In genomic region chr5:118126159-118126558, GRCh38 we compare ENCODE assay signal across 25 cellular contexts.
DNase-seq lines count a peak whose midpoint lies in the region; ATAC-seq, FAIRE-seq and TF ChIP-seq lines count a peak whose summit lies in the region.
"Had no signal": no experiment of that assay in that cellular context is flagged by ENCODE, and none has a peak within 500 bp of the region (broad histone marks: within the 10 kb centered on the region; RNA-seq: fewer than 3 reads in every experiment).

No MANE protein-coding gene starts in this region.

- H3K9me3 ChIP-seq in adipocyte (ENCODE audit: control insufficient read depth, low read length), result no peaks in the 10 kb centered on the region
- H3K9me3 ChIP-seq: right atrium auricular region, thoracic aorta had no signal

- no peak overlapping the region for H3K9ac ChIP-seq in adipocyte (ENCODE audit: low read length)

- no peaks in the 10 kb centered on the region for H3K27me3 ChIP-seq in adipocyte (replicated peaks; ENCODE audit: control insufficient read depth, insufficient read depth, low read length)
- H3K27me3 ChIP-seq: right atrium auricular region had no signal

- no peak for TF ChIP-seq CTCF in fibroblast of pulmonary artery (IDR thresholded peaks at IDR 0.05; ENCODE audit: low read length, missing control alignments)

- intact Hi-C loops in activated CD4-positive, alpha-beta memory T cell treated with anti-CD3 and anti-CD28 coated beads for 36 hours (cut with micrococcal nuclease), result no loop called here

- H3K36me3 Mint-ChIP-seq in activated naive CD4-positive, alpha-beta T cell treated with anti-CD3 and anti-CD28 coated beads, Interleukin-2, amount 50 U/mL, for 72 hours, result no peaks in the 10 kb centered on the region
- H3K36me3 Mint-ChIP-seq in activated CD4-positive, alpha-beta memory T cell treated with anti-CD3 and anti-CD28 coated beads for 36 hours, result no peaks in the 10 kb centered on the region
- H3K36me3 Mint-ChIP-seq: naive thymus-derived CD4-positive, alpha-beta T cell; stimulated activated effector memory CD8-positive, alpha-beta T cell treated with anti-CD3 and anti-CD28 coated beads, Interleukin-12 subunit alpha, Interleukin-12 subunit beta, amount 100 ng/mL, for 72 hours had no signal

- H3K27me3 Mint-ChIP-seq in activated CD4-positive, alpha-beta memory T cell treated with anti-CD3 and anti-CD28 coated beads for 36 hours, result no peaks in the 10 kb centered on the region
- H3K27me3 Mint-ChIP-seq: activated CD4-positive, alpha-beta T cell treated with anti-CD3 and anti-CD28 coated beads, Interleukin-2, amount 10 ng/mL, durations not matched to agents 7 days and 5 days; naive thymus-derived CD4-positive, alpha-beta T cell had no signal

- no peak overlapping the region for H3K4me3 Mint-ChIP-seq in activated CD4-positive, alpha-beta memory T cell treated with anti-CD3 and anti-CD28 coated beads for 36 hours
- H3K4me3 Mint-ChIP-seq: activated CD4-positive, alpha-beta T cell treated with anti-CD3 and anti-CD28 coated beads, Interleukin-2, amount 10 ng/mL, durations not matched to agents 7 days and 5 days; endodermal cell; H9; naive thymus-derived CD4-positive, alpha-beta T cell; stimulated activated effector memory CD8-positive, alpha-beta T cell treated with anti-CD3 and anti-CD28 coated beads, Interleukin-12 subunit alpha, Interleukin-12 subunit beta, amount 100 ng/mL, for 72 hours had no signal

- H3K27ac Mint-ChIP-seq in activated naive CD4-positive, alpha-beta T cell treated with anti-CD3 and anti-CD28 coated beads, Interleukin-2, amount 50 U/mL, for 72 hours, result no peak overlapping the region
- H3K27ac Mint-ChIP-seq in activated CD4-positive, alpha-beta memory T cell treated with anti-CD3 and anti-CD28 coated beads for 36 hours, result no peak overlapping the region
- H3K27ac Mint-ChIP-seq: activated CD4-positive, alpha-beta T cell treated with anti-CD3 and anti-CD28 coated beads, Interleukin-2, amount 10 ng/mL, durations not matched to agents 7 days and 5 days; endodermal cell; H9; naive thymus-derived CD4-positive, alpha-beta T cell; stimulated activated effector memory CD8-positive, alpha-beta T cell treated with anti-CD3 and anti-CD28 coated beads, Interleukin-12 subunit alpha, Interleukin-12 subunit beta, amount 100 ng/mL, for 72 hours had no signal

- CTCF ChIA-PET in activated CD4-positive, alpha-beta memory T cell treated with anti-CD3 and anti-CD28 coated beads for 36 hours (lab: Charles Lee), result no interaction called here

- no peaks in the 10 kb centered on the region for H3K4me1 Mint-ChIP-seq in activated CD4-positive, alpha-beta memory T cell treated with anti-CD3 and anti-CD28 coated beads for 36 hours (ENCODE audit: low read depth)
- H3K4me1 Mint-ChIP-seq: activated CD4-positive, alpha-beta T cell treated with anti-CD3 and anti-CD28 coated beads, Interleukin-2, amount 10 ng/mL, durations not matched to agents 7 days and 5 days; endodermal cell; naive thymus-derived CD4-positive, alpha-beta T cell; stimulated activated effector memory CD8-positive, alpha-beta T cell treated with anti-CD3 and anti-CD28 coated beads, Interleukin-12 subunit alpha, Interleukin-12 subunit beta, amount 100 ng/mL, for 72 hours had no signal

- POLR2A ChIA-PET in activated CD4-positive, alpha-beta memory T cell treated with anti-CD3 and anti-CD28 coated beads for 36 hours (lab: Charles Lee), result no interaction called here

- no peak for FAIRE-seq in GM12891 (lab: Jason Lieb, UNC)
- FAIRE-seq: colon, GM19239 had no signal

- no peak overlapping the region for H3K4me3 ChIP-seq in adipocyte (ENCODE audit: low read length)
- no peak overlapping the region for H3K4me3 ChIP-seq in fibroblast of pulmonary artery (replicated peaks; ENCODE audit: low read depth, low read length)
- H3K4me3 ChIP-seq: right atrium auricular region, thoracic aorta had no signal

- no peaks in the 10 kb centered on the region for H3K4me1 ChIP-seq in adipocyte (ENCODE audit: control insufficient read depth, insufficient read depth, low read length)
- H3K4me1 ChIP-seq: right atrium auricular region had no signal

- peak; percentile 65 for ATAC-seq in HG03060 (IDR thresholded peaks at IDR 0.05; ENCODE audit: low read depth, unreplicated experiment)
- no peak for ATAC-seq in activated naive CD4-positive, alpha-beta T cell treated with anti-CD3 and anti-CD28 coated beads, Interleukin-2, amount 50 U/mL, for 72 hours
- ATAC-seq: naive thymus-derived CD4-positive, alpha-beta T cell; stimulated activated effector memory CD8-positive, alpha-beta T cell treated with anti-CD3 and anti-CD28 coated beads, Interleukin-12 subunit alpha, Interleukin-12 subunit beta, amount 100 ng/mL, for 72 hours had no signal

- DNase-seq in GM12891 (ENCODE audit: insufficient read length, low spot score) (no peak), adipocyte (ENCODE audit: low read depth) (peak; percentile 12), fibroblast of pulmonary artery (ENCODE audit: low read depth) (peak; percentile 20), mucosa of gallbladder (ENCODE audit: low spot score) (no peak)
- no peak for DNase-seq in activated naive CD4-positive, alpha-beta T cell treated with anti-CD3 and anti-CD28 coated beads, Interleukin-2, amount 50 U/mL, for 72 hours (ENCODE audit: low spot score in 2 of 2)
- no peak for DNase-seq in stimulated activated CD4-positive, alpha-beta T cell treated with anti-CD3 and anti-CD28 coated beads, Interleukin-2, amount 100 ng/mL, for 48 hours
- DNase-seq in activated CD4-positive, alpha-beta memory T cell treated with anti-CD3 and anti-CD28 coated beads for 36 hours, result no peak
- DNase-seq: activated CD4-positive, alpha-beta T cell treated with anti-CD3 and anti-CD28 coated beads, Interleukin-2, amount 10 ng/mL, durations not matched to agents 7 days and 5 days; activated CD8-positive, alpha-beta memory T cell treated with anti-CD3 and anti-CD28 coated beads, Interleukin-2, amount 50 U/mL, for 4 hours; activated effector memory CD4-positive, alpha-beta T cell treated with Interleukin-2 at 50 U/mL for 16 hours; aorta; DMS53; endodermal cell; H9; hypothalamus; kidney; naive thymus-derived CD4-positive, alpha-beta T cell; NCI-H1048; NCI-H2081 had no signal

- no peak for TF ChIP-seq POLR2A in GM12891 (IDR thresholded peaks at IDR 0.05; ENCODE audit: low read depth, low read length)

- no peaks in the 10 kb centered on the region for H3K36me3 ChIP-seq in adipocyte (ENCODE audit: control insufficient read depth, insufficient read depth, low read length, severe bottlenecking)
- H3K36me3 ChIP-seq: right atrium auricular region, thoracic aorta had no signal

- peaks cover 0 to 4% of the 10 kb centered on the region in 2 donors for H3K9me3 Mint-ChIP-seq in activated naive CD4-positive, alpha-beta T cell treated with anti-CD3 and anti-CD28 coated beads, Interleukin-2, amount 50 U/mL, for 72 hours
- H3K9me3 Mint-ChIP-seq in activated CD4-positive, alpha-beta memory T cell treated with anti-CD3 and anti-CD28 coated beads for 36 hours, result peaks cover 5% of the 10 kb centered on the region
- H3K9me3 Mint-ChIP-seq: endodermal cell, H9 had no signal

TF ChIP-seq in GM12891, 5 proteins besides CTCF, POLR2A, EP300 and RAD21:
- TF ChIP-seq POU2F2 (IDR thresholded peaks at IDR 0.05; ENCODE audit: low read depth, low read length) (no peak), SPI1 (IDR thresholded peaks at IDR 0.05; ENCODE audit: low read depth, low read length) (peak; percentile 27; the same call in 1 of the 2 replicates), PAX5 (IDR thresholded peaks at IDR 0.05; ENCODE audit: insufficient read depth, low read length, severe bottlenecking) (no peak), TAF1 (IDR thresholded peaks at IDR 0.05; ENCODE audit: low read depth, low read length) (no peak), POLR2AphosphoS5 (IDR thresholded peaks at IDR 0.05; ENCODE audit: low read depth, low read length) (no peak)

Comparison
In these comparisons a context has a peak if more than half of its experiments do, and no peak if none do; other contexts are left out.
1. DNase-seq: peak in adipocyte (single experiment) and fibroblast of pulmonary artery (single experiment); none in GM12891 (single experiment), activated naive CD4-positive, alpha-beta T cell treated with anti-CD3 and anti-CD28 coated beads, Interleukin-2, amount 50 U/mL, for 72 hours (0 of 2), mucosa of gallbladder (single experiment), stimulated activated CD4-positive, alpha-beta T cell treated with anti-CD3 and anti-CD28 coated beads, Interleukin-2, amount 100 ng/mL, for 48 hours (0 of 2) and activated CD4-positive, alpha-beta memory T cell treated with anti-CD3 and anti-CD28 coated beads for 36 hours (single experiment).